21 cellular contexts compared by ENCODE assay signal in genomic region chr3:53464424-53464823, GRCh38. TPM values are rescaled to one million over a fixed set of nuclear protein-coding genes. Genes with fewer than 3 reads are reported as not detected.
DNase-seq lines count a peak whose midpoint lies in the region; ATAC-seq, FAIRE-seq and TF ChIP-seq lines count a peak whose summit lies in the region.
"Had no signal": no experiment of that assay in that cellular context is flagged by ENCODE, and none has a peak within 500 bp of the region (broad histone marks: within the 10 kb centered on the region; RNA-seq: fewer than 3 reads in every experiment).

No MANE protein-coding gene starts in this region.

- TF ChIP-seq CTCF in pancreas (IDR thresholded peaks at IDR 0.05) = no peak

- H3K4me3 ChIP-seq in pancreas = no peak overlapping the region
- H3K4me3 ChIP-seq: left lung, upper lobe of right lung had no signal

- H3K27ac ChIP-seq in pancreas = no peak overlapping the region
- H3K27ac ChIP-seq: KMS-11, left lung, upper lobe of right lung had no signal

- intact Hi-C loops in pancreas (cut with DNase I) = no loop called here

- no peaks in the 10 kb centered on the region for H3K36me3 ChIP-seq in pancreas
- H3K36me3 ChIP-seq: left lung, upper lobe of right lung had no signal

- 48 to 51% methylated on average over 3 of the region's 3 CpGs for WGBS in pancreas, 2 donors

- no peaks in the 10 kb centered on the region for H3K9me3 ChIP-seq in pancreas
- H3K9me3 ChIP-seq: left lung, upper lobe of right lung had no signal

- FAIRE-seq in RCC 7860 (lab: Jason Lieb, UNC) (peak; percentile 89), pancreas (lab: Jason Lieb, UNC) (no peak)
- FAIRE-seq: GM19239 had no signal

- H3K27me3 ChIP-seq in pancreas = no peaks in the 10 kb centered on the region
- H3K27me3 ChIP-seq: left lung, upper lobe of right lung had no signal

- DNase-seq in ELR (ENCODE audit: low read depth) (peak; percentile 20), RCC 7860 (ENCODE audit: low spot score) (peak; percentile 70), iPS-NIHi11 (ENCODE audit: low spot score) (peak; percentile 17), pancreas (peak in 4 of 6 donors; percentile 25 to 41 (median 30)), NCI-H2107 treated with DMSO at 0.1 percent for 48 hours (lab: John Stamatoyannopoulos, UW; ENCODE audit: unreplicated experiment) (no peak), NCI-H1105 treated with DMSO at 0.1 percent for 48 hours (lab: John Stamatoyannopoulos, UW) (no peak), foreskin melanocyte (no peak)
- DNase-seq: activated CD4-positive, alpha-beta T cell treated with anti-CD3 and anti-CD28 coated beads, Interleukin-2, amount 10 ng/mL, durations not matched to agents 24 days and 14 days; activated gamma-delta T cell; amygdala; COR-L47; effector memory CD8-positive, alpha-beta T cell; H9; hippocampal formation; left lung; NCI-H1417; NCI-H774; stimulated activated CD4-positive, alpha-beta T cell treated with anti-CD3 and anti-CD28 coated beads, Interleukin-2, amount 100 ng/mL, for 48 hours; upper lobe of right lung had no signal

- ATAC-seq in pancreas = peak in 3 of 4 donors; percentile 66 to 88 (median 78)
- ATAC-seq: effector memory CD8-positive, alpha-beta T cell; left lung; upper lobe of right lung had no signal

- H3K4me1 ChIP-seq in pancreas = no peaks in the 10 kb centered on the region
- H3K4me1 ChIP-seq: left lung, upper lobe of right lung had no signal

RNA-seq across cellular contexts. Expression of gene CACNA1D, which starts 30.0 kb away (rescaled TPM):
- total RNA-seq in pancreas = 10 to 100 TPM in 3 of 6 donors, 1 to 10 TPM in 3; 5.3 to 14.8 (median 10.2) TPM
- 10 to 100 TPM; 11.3 to 22.8 TPM for polyA plus RNA-seq in pancreas

Comparison
In these comparisons a context has a peak if more than half of its experiments do, and no peak if none do; other contexts are left out.
1. DNase-seq: peak in ELR (single experiment), RCC 7860 (single experiment), iPS-NIHi11 (single experiment) and pancreas (4 of 6); none in NCI-H2107 treated with DMSO at 0.1 percent for 48 hours (single experiment), NCI-H1105 treated with DMSO at 0.1 percent for 48 hours (single experiment) and foreskin melanocyte (single experiment).